ENCODE assay signal across 19 cellular contexts in the genomic region with DNA sequence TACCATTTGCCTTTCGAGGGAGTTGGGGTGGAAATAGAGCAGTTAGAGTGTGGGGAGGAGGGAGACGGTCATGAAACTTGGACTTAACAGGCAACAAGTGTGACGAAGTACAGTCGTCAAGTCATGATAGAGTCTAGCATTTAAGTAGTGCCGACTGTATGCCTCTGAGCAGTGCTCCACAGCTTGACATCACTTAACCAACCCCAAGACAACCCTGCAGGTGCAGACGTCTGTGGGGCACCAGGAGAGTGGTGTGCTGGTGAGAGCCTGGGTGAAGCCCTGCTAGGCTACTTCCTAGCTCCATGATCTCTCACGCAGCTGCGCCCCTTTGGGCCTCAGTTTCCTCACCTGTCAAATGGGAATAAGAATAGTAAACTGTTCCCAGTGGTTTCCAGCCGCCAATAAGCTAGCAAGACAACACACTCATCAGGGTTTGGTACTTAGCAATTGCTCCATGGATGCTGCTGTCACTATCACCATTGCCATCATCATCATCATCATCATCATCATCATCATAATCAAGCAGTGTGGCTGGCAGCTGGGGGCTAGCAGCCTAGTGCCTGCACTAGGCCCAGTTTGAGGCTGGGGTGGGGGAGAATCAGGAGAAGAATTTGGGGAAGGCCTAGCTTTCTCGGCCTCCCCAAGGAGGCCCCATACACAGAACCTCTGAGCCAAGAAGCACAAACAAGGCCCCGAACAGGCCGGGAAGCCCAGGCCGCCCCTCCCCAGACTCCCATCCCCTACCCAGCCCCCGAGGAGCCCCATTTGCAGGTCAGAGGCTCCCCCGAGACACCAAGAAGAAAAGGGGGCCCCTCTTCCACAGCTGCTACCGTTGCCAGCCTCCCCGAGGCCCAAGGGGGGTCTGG. TPM values are rescaled to one million over a fixed set of nuclear protein-coding genes. Genes with fewer than 3 reads are reported as not detected.
DNase-seq lines count a peak whose midpoint lies in the region; ATAC-seq, FAIRE-seq and TF ChIP-seq lines count a peak whose summit lies in the region.
"Had no signal": no experiment of that assay in that cellular context is flagged by ENCODE, and none has a peak within 500 bp of the region (broad histone marks: within the 10 kb centered on the region; RNA-seq: fewer than 3 reads in every experiment).

No MANE protein-coding gene starts in this region.

- POLR2A ChIA-PET in OCI-LY7 (lab: Charles Lee) = no interaction called here

- peak overlapping the region; percentile 11 to 53 (median 52) for H3K27ac Mint-ChIP-seq in nephron
- H3K27ac Mint-ChIP-seq: CD4-positive, alpha-beta memory T cell had no signal

- FAIRE-seq in bronchial epithelial cell (lab: Jason Lieb, UNC) = peak; percentile 83
- FAIRE-seq: HTR-8/SVneo had no signal

- H3K79me2 ChIP-seq in OCI-LY7 (ENCODE audit: insufficient read depth, low read depth, low read length) = no peaks in the 10 kb centered on the region

- 76 to 78% (median 76%) methylated on average over 17 of the region's 17 CpGs for WGBS in psoas muscle, 3 donors
- 81 to 88% methylated on average over 14 to 17 of the region's 17 CpGs for WGBS in testis, 2 donors

- H3K4me2 ChIP-seq in BLaER1 (no peak overlapping the region), OCI-LY7 (ENCODE audit: low read length) (no peak overlapping the region)

- H3K4me3 Mint-ChIP-seq in nephron = peak overlapping the region in 1 of 3 experiments; percentile 16
- H3K4me3 Mint-ChIP-seq: CD4-positive, alpha-beta memory T cell had no signal

- BruUV-seq in OCI-LY7 (replicated peaks; lab: Mats Ljungman, UMichigan) = no TSS peak

- intact Hi-C loops in psoas muscle (cut with DNase I) (no loop called here), testis (cut with DNase I; ENCODE audit: low total_unique reads) (no loop called here), OCI-LY7 (cut with micrococcal nuclease; ENCODE audit: unreplicated experiment) (no loop called here)

- H3K4me1 Mint-ChIP-seq in nephron = peaks cover 52% of the 10 kb centered on the region
- H3K4me1 Mint-ChIP-seq: CD4-positive, alpha-beta memory T cell had no signal

- H3K27ac ChIP-seq in BLaER1 (0 out of 2 replicates have a peak overlapping the region, but pooled peaks have one; percentile 29), psoas muscle (peak overlapping the region; percentile 58), testis (no peak overlapping the region), OCI-LY7 (ENCODE audit: low read depth, low read length, poor library complexity, severe bottlenecking) (no peak overlapping the region)
- H3K27ac ChIP-seq: HL-60, SK-N-MC had no signal

- H3K36me3 ChIP-seq in BLaER1 (no peaks in the 10 kb centered on the region), bronchial epithelial cell (ENCODE audit: control insufficient read depth, insufficient read depth, low read length) (peaks cover 4% of the 10 kb centered on the region), psoas muscle (ENCODE audit: insufficient read depth in 1 of 2, low read depth in 1 of 2) (no peaks in the 10 kb centered on the region), testis (ENCODE audit: low read depth, missing control alignments) (no peaks in the 10 kb centered on the region), OCI-LY7 (ENCODE audit: insufficient read depth, low read length) (no peaks in the 10 kb centered on the region)
- H3K36me3 ChIP-seq: BE2C had no signal

- peaks cover 7% of the 10 kb centered on the region for H3K36me3 Mint-ChIP-seq in nephron (ENCODE audit: low read depth)
- H3K36me3 Mint-ChIP-seq: CD4-positive, alpha-beta memory T cell had no signal

- ATAC-seq in psoas muscle (no peak), GM21737 (IDR thresholded peaks at IDR 0.05; ENCODE audit: unreplicated experiment) (no peak)
- ATAC-seq: Right ventricle myocardium inferior had no signal

- H2AFZ ChIP-seq in OCI-LY7 (ENCODE audit: low read length) = no peak overlapping the region

- H3K27me3 ChIP-seq in BLaER1 = no peaks in the 10 kb centered on the region
- H3K27me3 ChIP-seq in bronchial epithelial cell (ENCODE audit: control insufficient read depth, insufficient read depth, low read length) = no peaks in the 10 kb centered on the region
- H3K27me3 ChIP-seq in psoas muscle (ENCODE audit: insufficient read depth in 3 of 3, low read length in 2 of 3) = no peaks in the 10 kb centered on the region
- H3K27me3 ChIP-seq in testis = no peaks in the 10 kb centered on the region

- CTCF ChIA-PET in OCI-LY7 (lab: Charles Lee; ENCODE audit: unreplicated experiment) = no interaction called here

- H3K9me2 ChIP-seq in OCI-LY7 (ENCODE audit: insufficient read depth, low read length) = no peaks in the 10 kb centered on the region

- H4K20me1 ChIP-seq in BLaER1 = no peaks in the 10 kb centered on the region
- H4K20me1 ChIP-seq in OCI-LY7 (ENCODE audit: insufficient read depth, low read length) = no peaks in the 10 kb centered on the region

- TF ChIP-seq CTCF in bronchial epithelial cell (IDR thresholded peaks at IDR 0.05; ENCODE audit: insufficient read depth, low read length, severe bottlenecking) (no peak), nephron (IDR thresholded peaks at IDR 0.05; ENCODE audit: unreplicated experiment in 3 of 3) (no peak), psoas muscle (IDR thresholded peaks at IDR 0.05) (no peak), testis (IDR thresholded peaks at IDR 0.05) (no peak), OCI-LY7 (conservative IDR thresholded peaks at IDR 0.05; ENCODE audit: low read length) (no peak)

- peak overlapping the region; percentile 22; the same call in 1 of the 2 replicates for H3K9ac ChIP-seq in BLaER1

- H3K4me1 ChIP-seq in BLaER1 (peaks cover 40% of the 10 kb centered on the region), psoas muscle (peaks cover 25% of the 10 kb centered on the region), testis (peaks cover 14% of the 10 kb centered on the region), OCI-LY7 (ENCODE audit: insufficient read depth, low read length, poor library complexity, severe bottlenecking) (no peaks in the 10 kb centered on the region)

- peaks cover 5% of the 10 kb centered on the region for H3K27me3 Mint-ChIP-seq in nephron (ENCODE audit: low read depth)

- H3K9me3 Mint-ChIP-seq in nephron = no peaks in the 10 kb centered on the region
- H3K9me3 Mint-ChIP-seq: CD4-positive, alpha-beta memory T cell had no signal

- DNase-seq in bronchial epithelial cell (ENCODE audit: low read depth) (no peak), psoas muscle (peak in 1 of 2 donors; percentile 6), testis (no peak), OCI-LY7 (ENCODE audit: low spot score) (no peak), DMS153 treated with DMSO at 0.1 percent for 48 hours (lab: John Stamatoyannopoulos, UW; ENCODE audit: unreplicated experiment) (no peak)
- DNase-seq: 8988T; BE2C; CD4-positive, alpha-beta memory T cell; DMS79 treated with DMSO at 0.1 percent for 48 hours; HCEC 1CT; NCI-H1930; NCI-H748 treated with DMSO at 0.1 percent for 48 hours had no signal

- no peaks in the 10 kb centered on the region for H3K9me3 ChIP-seq in BLaER1
- no peaks in the 10 kb centered on the region for H3K9me3 ChIP-seq in psoas muscle
- H3K9me3 ChIP-seq in testis = no peaks in the 10 kb centered on the region
- H3K9me3 ChIP-seq in OCI-LY7 (ENCODE audit: low read length) = no peaks in the 10 kb centered on the region
- H3K9me3 ChIP-seq: BE2C had no signal

- TF ChIP-seq POLR2A in testis (IDR thresholded peaks at IDR 0.05) = no peak

- H3K4me3 ChIP-seq in BLaER1 = no peak overlapping the region
- H3K4me3 ChIP-seq in bronchial epithelial cell (ENCODE audit: low read depth, low read length) = no peak overlapping the region
- no peak overlapping the region for H3K4me3 ChIP-seq in psoas muscle
- H3K4me3 ChIP-seq in testis = no peak overlapping the region
- no peak overlapping the region for H3K4me3 ChIP-seq in OCI-LY7 (ENCODE audit: low read depth, low read length, poor library complexity, severe bottlenecking)
- H3K4me3 ChIP-seq: SK-N-MC had no signal

RNA-seq across cellular contexts. Expression of a gene that starts 29.0 kb away (rescaled TPM):
- total RNA-seq in bronchial epithelial cell (1.3 and 2.0 TPM in 2 replicates), psoas muscle (10 to 100 TPM in 3 of 4 donors, 1 to 10 TPM in 1; 7.3 to 39.3 (median 21.3) TPM), testis (1 to 10 TPM; 3.2 to 4.3 TPM), OCI-LY7 (2022) (not detected in 2 replicates)
- polyA plus RNA-seq in psoas muscle (10 to 100 TPM in 2 of 3 donors, 1 to 10 TPM in 1; 4.3 to 17.6 (median 14.8) TPM), testis (ENCODE audit: insufficient read depth, low read depth, low replicate concordance) (5.6 TPM)
- total RNA-seq in OCI-LY7 (2014; rRNA removed; shearing (Covaris generic)) = 0.47 TPM in 1 of 2 replicates, not detected in the other

Comparison
In these comparisons a context has a peak if more than half of its experiments do, and no peak if none do; other contexts are left out.
1. H3K27ac ChIP-seq: peak in BLaER1 (single experiment) and psoas muscle (single experiment); none in testis (0 of 2) and OCI-LY7 (single experiment).